ENCODE assay signal across 1 cellular context in the genomic region with DNA sequence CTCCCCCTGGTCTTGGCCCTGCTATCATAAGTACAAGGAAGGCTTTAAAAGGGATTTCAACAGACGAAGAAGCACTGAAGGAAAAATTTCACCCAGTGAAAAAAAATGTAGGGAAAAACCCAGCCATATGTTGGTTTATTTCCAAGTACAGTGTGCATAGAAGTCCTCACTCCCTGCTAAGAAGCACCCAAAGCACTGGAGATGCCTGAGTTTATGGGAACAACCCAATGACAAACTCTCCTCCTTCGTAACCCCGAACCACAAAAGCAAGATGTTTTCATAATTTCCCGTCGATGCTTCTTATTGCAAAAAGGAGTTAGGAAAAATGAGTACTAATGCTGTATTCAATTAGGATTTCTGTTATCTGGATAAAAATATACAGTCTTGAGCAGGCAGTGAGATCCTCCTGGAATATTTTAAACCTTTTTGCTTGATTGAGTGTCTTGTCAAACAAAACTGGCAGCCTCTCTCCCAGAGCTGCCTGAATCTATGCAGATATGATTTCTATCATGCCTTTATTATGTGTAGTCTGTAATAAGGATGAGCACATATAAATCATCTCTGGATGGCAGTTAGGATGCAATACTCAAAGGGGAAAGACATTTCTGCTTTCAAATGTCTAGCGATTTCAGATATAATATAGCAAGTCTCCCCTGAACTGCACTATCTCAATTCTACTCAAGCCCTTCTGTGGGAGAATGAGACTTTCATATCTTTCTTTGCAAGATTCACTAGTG.
TF ChIP-seq lines count a peak whose summit lies in the region.

No MANE protein-coding gene starts in this region.

TF ChIP-seq in SK-N-SH treated with all-trans-retinoic acid at 6 μM for 48 hours, 23 proteins besides CTCF, POLR2A, EP300 and RAD21 (continued from another document):
- TF ChIP-seq, protein P1, sequence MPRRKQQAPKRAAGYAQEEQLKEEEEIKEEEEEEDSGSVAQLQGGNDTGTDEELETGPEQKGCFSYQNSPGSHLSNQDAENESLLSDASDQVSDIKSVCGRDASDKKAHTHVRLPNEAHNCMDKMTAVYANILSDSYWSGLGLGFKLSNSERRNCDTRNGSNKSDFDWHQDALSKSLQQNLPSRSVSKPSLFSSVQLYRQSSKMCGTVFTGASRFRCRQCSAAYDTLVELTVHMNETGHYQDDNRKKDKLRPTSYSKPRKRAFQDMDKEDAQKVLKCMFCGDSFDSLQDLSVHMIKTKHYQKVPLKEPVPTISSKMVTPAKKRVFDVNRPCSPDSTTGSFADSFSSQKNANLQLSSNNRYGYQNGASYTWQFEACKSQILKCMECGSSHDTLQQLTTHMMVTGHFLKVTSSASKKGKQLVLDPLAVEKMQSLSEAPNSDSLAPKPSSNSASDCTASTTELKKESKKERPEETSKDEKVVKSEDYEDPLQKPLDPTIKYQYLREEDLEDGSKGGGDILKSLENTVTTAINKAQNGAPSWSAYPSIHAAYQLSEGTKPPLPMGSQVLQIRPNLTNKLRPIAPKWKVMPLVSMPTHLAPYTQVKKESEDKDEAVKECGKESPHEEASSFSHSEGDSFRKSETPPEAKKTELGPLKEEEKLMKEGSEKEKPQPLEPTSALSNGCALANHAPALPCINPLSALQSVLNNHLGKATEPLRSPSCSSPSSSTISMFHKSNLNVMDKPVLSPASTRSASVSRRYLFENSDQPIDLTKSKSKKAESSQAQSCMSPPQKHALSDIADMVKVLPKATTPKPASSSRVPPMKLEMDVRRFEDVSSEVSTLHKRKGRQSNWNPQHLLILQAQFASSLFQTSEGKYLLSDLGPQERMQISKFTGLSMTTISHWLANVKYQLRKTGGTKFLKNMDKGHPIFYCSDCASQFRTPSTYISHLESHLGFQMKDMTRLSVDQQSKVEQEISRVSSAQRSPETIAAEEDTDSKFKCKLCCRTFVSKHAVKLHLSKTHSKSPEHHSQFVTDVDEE (CRISPR knock-in tag; IDR thresholded peaks at IDR 0.05) = peak; percentile 60; the same call in 1 of the 2 replicates
- TF ChIP-seq ARNTL (CRISPR knock-in tag; IDR thresholded peaks at IDR 0.05; ENCODE audit: borderline replicate concordance, low read depth) (no peak), ZNF8 (CRISPR knock-in tag; IDR thresholded peaks at IDR 0.05) (no peak), ISL1 (CRISPR knock-in tag; IDR thresholded peaks at IDR 0.05) (peak; percentile 88), TCF4 (CRISPR knock-in tag; IDR thresholded peaks at IDR 0.05; ENCODE audit: borderline replicate concordance) (no peak)
- TF ChIP-seq, protein P2, sequence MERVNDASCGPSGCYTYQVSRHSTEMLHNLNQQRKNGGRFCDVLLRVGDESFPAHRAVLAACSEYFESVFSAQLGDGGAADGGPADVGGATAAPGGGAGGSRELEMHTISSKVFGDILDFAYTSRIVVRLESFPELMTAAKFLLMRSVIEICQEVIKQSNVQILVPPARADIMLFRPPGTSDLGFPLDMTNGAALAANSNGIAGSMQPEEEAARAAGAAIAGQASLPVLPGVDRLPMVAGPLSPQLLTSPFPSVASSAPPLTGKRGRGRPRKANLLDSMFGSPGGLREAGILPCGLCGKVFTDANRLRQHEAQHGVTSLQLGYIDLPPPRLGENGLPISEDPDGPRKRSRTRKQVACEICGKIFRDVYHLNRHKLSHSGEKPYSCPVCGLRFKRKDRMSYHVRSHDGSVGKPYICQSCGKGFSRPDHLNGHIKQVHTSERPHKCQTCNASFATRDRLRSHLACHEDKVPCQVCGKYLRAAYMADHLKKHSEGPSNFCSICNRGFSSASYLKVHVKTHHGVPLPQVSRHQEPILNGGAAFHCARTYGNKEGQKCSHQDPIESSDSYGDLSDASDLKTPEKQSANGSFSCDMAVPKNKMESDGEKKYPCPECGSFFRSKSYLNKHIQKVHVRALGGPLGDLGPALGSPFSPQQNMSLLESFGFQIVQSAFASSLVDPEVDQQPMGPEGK (CRISPR knock-in tag; IDR thresholded peaks at IDR 0.05; ENCODE audit: borderline replicate concordance) = peak; percentile 40; the same call in 1 of the 2 replicates
